Comparison of ENCODE assay signal across 8 cellular contexts in the genomic region with DNA sequence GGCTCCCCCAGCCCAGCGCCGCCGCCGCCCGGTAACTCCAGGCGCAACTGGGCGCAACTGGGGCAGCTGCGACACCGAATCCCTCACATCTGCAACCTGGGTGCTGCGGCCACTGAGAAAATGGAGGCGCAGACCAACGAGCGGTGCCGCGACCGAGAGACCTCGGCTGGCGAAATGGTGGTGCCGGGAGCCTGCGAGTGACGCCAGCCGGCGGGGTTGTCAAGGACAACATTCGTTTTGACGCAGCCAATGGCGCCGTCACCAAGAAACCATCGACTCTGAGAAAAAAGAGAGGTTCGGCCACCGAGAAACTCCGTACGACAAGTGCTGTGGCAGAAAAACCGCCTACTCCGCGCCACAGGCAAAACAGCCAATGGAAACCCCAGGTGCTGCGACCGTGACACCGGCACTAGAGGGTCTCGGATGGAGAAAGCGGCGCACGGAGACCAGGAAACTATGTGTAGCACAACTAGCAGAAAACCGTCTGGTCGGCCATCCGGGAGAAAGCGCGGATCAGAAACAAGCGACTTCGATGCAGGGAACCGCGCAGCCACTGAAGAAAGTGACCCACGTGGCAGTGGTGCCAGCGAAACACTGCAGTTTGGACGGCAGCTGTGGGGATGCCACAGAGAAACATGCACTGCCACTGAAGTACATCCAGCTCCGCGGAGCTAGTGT.
DNase-seq lines count a peak whose midpoint lies in the region; ATAC-seq and TF ChIP-seq lines count a peak whose summit lies in the region.

No MANE protein-coding gene starts in this region.

- peak; percentile 50 to 58 for DNase-seq in activated T-helper 1 cell treated with anti-CD3 and anti-CD28 coated beads, Interleukin-2, amount 50 U/mL, for 16 hours (ENCODE audit: low read depth in 1 of 2, low spot score in 1 of 2)
- DNase-seq in stimulated activated CD4-positive, alpha-beta T cell treated with anti-CD3 and anti-CD28 coated beads, Interleukin-15, amount 100 ng/mL, for 1 hour (ENCODE audit: low read depth in 1 of 2, low spot score in 1 of 2) = peak; percentile 44 to 49
- DNase-seq in cerebellar nuclear complex (lab: John Stamatoyannopoulos, UW) = no peak
- DNase-seq in NCI-H69 (lab: John Stamatoyannopoulos, UW) = no peak

- H3K4me2 ChIP-seq in OCI-LY1 (ENCODE audit: low read length) = peak overlapping the region; percentile 76

- H3K9me2 ChIP-seq in OCI-LY1 (ENCODE audit: low read depth, low read length) = no peaks in the 10 kb centered on the region

- no peaks in the 10 kb centered on the region for H4K20me1 ChIP-seq in OCI-LY1 (ENCODE audit: insufficient read depth, low read length)

- peak overlapping the region; percentile 50 for H3K4me3 ChIP-seq in OCI-LY1 (ENCODE audit: low read depth, low read length, poor library complexity, severe bottlenecking)
- H3K4me3 ChIP-seq in gastroesophageal sphincter = peak overlapping the region; percentile 41 to 57

- ATAC-seq in GM18867 (IDR thresholded peaks at IDR 0.05; ENCODE audit: unreplicated experiment) (peak; percentile 40), HG03025 (IDR thresholded peaks at IDR 0.05; ENCODE audit: low FRiP score, unreplicated experiment) (peak; percentile 43), gastroesophageal sphincter (peak; percentile 20)

- no peaks in the 10 kb centered on the region; the same call in 1 of the 2 replicates for H3K27me3 ChIP-seq in OCI-LY1 (ENCODE audit: insufficient read depth, low read length)
- peaks cover 100% of the 10 kb centered on the region for H3K27me3 ChIP-seq in gastroesophageal sphincter

- H3K9ac ChIP-seq in OCI-LY1 (ENCODE audit: low read length) = no peak overlapping the region; the same call in 1 of the 2 replicates

- H3K4me1 ChIP-seq in OCI-LY1 (ENCODE audit: insufficient read depth, low read length, severe bottlenecking) (peaks cover 32% of the 10 kb centered on the region), gastroesophageal sphincter (peaks cover 0 to 37% (median 0%) of the 10 kb centered on the region in 3 donors)

- TF ChIP-seq CTCF in OCI-LY1 (IDR thresholded peaks at IDR 0.05; ENCODE audit: low read length) = no peak
- TF ChIP-seq CTCF in gastroesophageal sphincter (IDR thresholded peaks at IDR 0.05) = no peak

- no peaks in the 10 kb centered on the region for H3F3A ChIP-seq in OCI-LY1 (ENCODE audit: insufficient read depth, low read length)

- TF ChIP-seq EP300 in gastroesophageal sphincter (IDR thresholded peaks at IDR 0.05) = no peak

- no peaks in the 10 kb centered on the region for H3K36me3 ChIP-seq in OCI-LY1 (ENCODE audit: insufficient read depth, low read length)
- no peaks in the 10 kb centered on the region for H3K36me3 ChIP-seq in gastroesophageal sphincter

- H3K9me3 ChIP-seq in OCI-LY1 (ENCODE audit: low read length) = no peaks in the 10 kb centered on the region
- peaks cover 0 to 12% (median 0%) of the 10 kb centered on the region in 3 donors for H3K9me3 ChIP-seq in gastroesophageal sphincter

- TF ChIP-seq POLR2A in gastroesophageal sphincter (IDR thresholded peaks at IDR 0.05) = no peak

- H3K79me2 ChIP-seq in OCI-LY1 (ENCODE audit: insufficient read depth, low read length) = no peaks in the 10 kb centered on the region

- H3K27ac ChIP-seq in OCI-LY1 (ENCODE audit: low read depth, low read length, poor library complexity, severe bottlenecking) (no peak overlapping the region), gastroesophageal sphincter (peak overlapping the region; percentile 69 to 83 (median 79))

- H2AFZ ChIP-seq in OCI-LY1 (ENCODE audit: low read length) = no peak overlapping the region

- 0 to 5% methylated on average over 6 to 26 of the region's 56 CpGs for WGBS in gastroesophageal sphincter (ENCODE audit: low coverage in 1 of 2), 2 donors

Comparison
In these comparisons a context has a peak if more than half of its experiments do, and no peak if none do; other contexts are left out.
1. DNase-seq: peak in activated T-helper 1 cell treated with anti-CD3 and anti-CD28 coated beads, Interleukin-2, amount 50 U/mL, for 16 hours (2 of 2) and stimulated activated CD4-positive, alpha-beta T cell treated with anti-CD3 and anti-CD28 coated beads, Interleukin-15, amount 100 ng/mL, for 1 hour (2 of 2); none in cerebellar nuclear complex (0 of 2) and NCI-H69 (single experiment).
2. Peak in every context shown above with its lines, with median percentiles within 50 percentile points of each other: ATAC-seq.